In genomic region chr19:49893135-49893534, GRCh38 we compare ENCODE assay signal across 1 cellular context.
TF ChIP-seq lines count a peak whose summit lies in the region.

No MANE protein-coding gene starts in this region.

TF ChIP-seq in GM12891, 5 proteins besides CTCF, POLR2A, EP300 and RAD21:
- no peak for TF ChIP-seq TAF1 (IDR thresholded peaks at IDR 0.05; ENCODE audit: low read depth, low read length)
TF ChIP-seq in GM12891: peak in this region for 0.
